ENCODE assay signal across 29 cellular contexts in genomic region chr2:221276601-221277000, GRCh38.
"Had no signal": no experiment of that assay in that cellular context is flagged by ENCODE, and none has a peak within 500 bp of the region (broad histone marks: within the 10 kb centered on the region; RNA-seq: fewer than 3 reads in every experiment).

No MANE protein-coding gene starts in this region.

- H3K27me3 ChIP-seq: colonic mucosa, esophagus muscularis mucosa, esophagus squamous epithelium, foreskin keratinocyte, gastrocnemius medialis, gastroesophageal sphincter, heart left ventricle, heart right ventricle had no signal

- H3K36me3 ChIP-seq: colonic mucosa, esophagus muscularis mucosa, esophagus squamous epithelium, gastrocnemius medialis, gastroesophageal sphincter, heart left ventricle, heart right ventricle had no signal

- H3K4me1 ChIP-seq: colonic mucosa, esophagus muscularis mucosa, esophagus squamous epithelium, foreskin keratinocyte, gastrocnemius medialis, gastroesophageal sphincter, heart left ventricle, heart right ventricle had no signal

- ATAC-seq: effector memory CD8-positive, alpha-beta T cell; esophagus mucosa; foreskin keratinocyte; gastrocnemius medialis; gastroesophageal sphincter; heart left ventricle; heart right ventricle had no signal

- H3K9me3 Mint-ChIP-seq: dendritic cell treated with granulocyte-macrophage colony-stimulating factor and Interleukin-4, amounts not matched to agents 40 ng/mL and 50 ng/mL, for 4 days; effector memory CD8-positive, alpha-beta T cell; endodermal cell had no signal

- FAIRE-seq: colon, endometrium, endothelial cell of umbilical vein, frontal cortex had no signal

- H3K4me3 ChIP-seq: colonic mucosa, coronary artery, dorsolateral prefrontal cortex, esophagus muscularis mucosa, esophagus squamous epithelium, gastrocnemius medialis, gastroesophageal sphincter, heart left ventricle, heart right ventricle had no signal

- H3K27me3 Mint-ChIP-seq: dendritic cell treated with granulocyte-macrophage colony-stimulating factor and Interleukin-4, amounts not matched to agents 40 ng/mL and 50 ng/mL, for 4 days had no signal

- H3K9me3 ChIP-seq: colonic mucosa, esophagus muscularis mucosa, esophagus squamous epithelium, gastrocnemius medialis, gastroesophageal sphincter, heart left ventricle, heart right ventricle had no signal

- DNase-seq: colonic mucosa; cortex of kidney; dermis blood vessel endothelial cell; dorsolateral prefrontal cortex; effector CD4-positive, alpha-beta T cell; effector CD8-positive, alpha-beta T cell; effector memory CD4-positive, alpha-beta T cell; effector memory CD8-positive, alpha-beta T cell; endodermal cell; erythroblast; esophagus squamous epithelium; foreskin fibroblast; foreskin keratinocyte; foreskin melanocyte; gastrocnemius medialis; glutamatergic neuron; head of caudate nucleus; heart left ventricle; heart right ventricle had no signal

- H3K27ac Mint-ChIP-seq: dendritic cell treated with granulocyte-macrophage colony-stimulating factor and Interleukin-4, amounts not matched to agents 40 ng/mL and 50 ng/mL, for 4 days; effector memory CD8-positive, alpha-beta T cell; endodermal cell had no signal

- H3K27ac ChIP-seq: colonic mucosa, coronary artery, dorsolateral prefrontal cortex, epithelial cell of prostate, esophagus muscularis mucosa, esophagus squamous epithelium, foreskin keratinocyte, gastrocnemius medialis, gastroesophageal sphincter, heart left ventricle, heart right ventricle had no signal

- H3K4me3 Mint-ChIP-seq: dendritic cell treated with granulocyte-macrophage colony-stimulating factor and Interleukin-4, amounts not matched to agents 40 ng/mL and 50 ng/mL, for 4 days; effector memory CD8-positive, alpha-beta T cell; endodermal cell had no signal
